In genomic region chr5:142402752-142403318, GRCh38 we compare ENCODE assay signal across 20 cellular contexts.
A peak's percentile ranks its signal among the peaks of the same experiment; 100 is the strongest.
DNase-seq lines count a peak whose midpoint lies in the region; ATAC-seq and TF ChIP-seq lines count a peak whose summit lies in the region.
"Had no signal": no experiment of that assay in that cellular context is flagged by ENCODE, and none has a peak within 500 bp of the region (broad histone marks: within the 10 kb centered on the region; RNA-seq: fewer than 3 reads in every experiment).

No MANE protein-coding gene starts in this region.

- no peaks in the 10 kb centered on the region for H3K27me3 Mint-ChIP-seq in Calu3 (ENCODE audit: unreplicated experiment)
- H3K27me3 Mint-ChIP-seq in activated T-helper 1 cell treated with anti-CD3 and anti-CD28 coated beads, Interleukin-12 subunit alpha, Interleukin-12 subunit beta, Interleukin-2, Interleukin-4 antibody, amounts not matched to agents 30 ng/mL and 10 ng/mL and 1 ng/mL, durations not matched to agents 14 hours and 24 hours and 36 hours (ENCODE audit: insufficient read depth): peaks cover 5% of the 10 kb centered on the region
- H3K27me3 Mint-ChIP-seq in mesothelial cell of epicardium (ENCODE audit: low read depth): no peaks in the 10 kb centered on the region
- H3K27me3 Mint-ChIP-seq in immature natural killer cell (ENCODE audit: low read depth in 3 of 3): peaks cover 0 to 3% (median 2%) of the 10 kb centered on the region in 3 donors

- TF ChIP-seq CTCF in 22Rv1 (IDR thresholded peaks at IDR 0.05) (no peak), Calu3 (IDR thresholded peaks at IDR 0.05; ENCODE audit: unreplicated experiment) (no peak), mesothelial cell of epicardium (IDR thresholded peaks at IDR 0.05; ENCODE audit: unreplicated experiment) (no peak), upper lobe of right lung (IDR thresholded peaks at IDR 0.05) (no peak), esophagus squamous epithelium (IDR thresholded peaks at IDR 0.05) (no peak)

- CTCF ChIA-PET in Calu3 (lab: Charles Lee): no interaction called here

- DNase-seq in Calu3 (no peak), mesothelial cell of epicardium (ENCODE audit: low spot score in 2 of 2, unreplicated experiment in 2 of 2) (no peak), upper lobe of right lung (no peak), immature natural killer cell (no peak), esophagus squamous epithelium (lab: John Stamatoyannopoulos, UW) (no peak)
- DNase-seq in activated T-helper 1 cell treated with anti-CD3 and anti-CD28 coated beads, Interleukin-12 subunit alpha, Interleukin-12 subunit beta, Interleukin-2, Interleukin-4 antibody, amounts not matched to agents 30 ng/mL and 10 ng/mL and 1 ng/mL, durations not matched to agents 14 hours and 24 hours and 36 hours (ENCODE audit: low spot score): no peak
- DNase-seq: C1 segment of cervical spinal cord; CD8-positive, alpha-beta T cell; DMS 273 treated with DMSO at 0.1 percent for 48 hours; EL; GF-D8; NCI-H1694; NCI-H446 treated with DMSO at 0.1 percent for 48 hours; Peyer's patch; SHP77 treated with DMSO at 0.1 percent for 48 hours had no signal

- no peaks in the 10 kb centered on the region for H3K9me3 Mint-ChIP-seq in Calu3 (ENCODE audit: low read depth, unreplicated experiment)
- no peaks in the 10 kb centered on the region for H3K9me3 Mint-ChIP-seq in activated T-helper 1 cell treated with anti-CD3 and anti-CD28 coated beads, Interleukin-12 subunit alpha, Interleukin-12 subunit beta, Interleukin-2, Interleukin-4 antibody, amounts not matched to agents 30 ng/mL and 10 ng/mL and 1 ng/mL, durations not matched to agents 14 hours and 24 hours and 36 hours
- no peaks in the 10 kb centered on the region for H3K9me3 Mint-ChIP-seq in mesothelial cell of epicardium
- peaks cover 0 to 2% (median 0%) of the 10 kb centered on the region in 6 donors for H3K9me3 Mint-ChIP-seq in immature natural killer cell
- H3K9me3 Mint-ChIP-seq: CD8-positive, alpha-beta T cell had no signal

- H3K27me3 ChIP-seq in upper lobe of right lung (no peaks in the 10 kb centered on the region), esophagus squamous epithelium (no peaks in the 10 kb centered on the region)
- H3K27me3 ChIP-seq: Peyer's patch had no signal

- intact Hi-C loops in Calu3 (cut with micrococcal nuclease; ENCODE audit: unreplicated experiment): loop anchor here (2.0 kb wide), 1 partner anchor 146 kb away; no protein-coding TSS in a partner anchor
- intact Hi-C loops in activated T-helper 1 cell treated with anti-CD3 and anti-CD28 coated beads, Interleukin-12 subunit alpha, Interleukin-12 subunit beta, Interleukin-2, Interleukin-4 antibody, amounts not matched to agents 30 ng/mL and 10 ng/mL and 1 ng/mL, durations not matched to agents 14 hours and 24 hours and 36 hours (cut with micrococcal nuclease): no loop called here
- intact Hi-C loops in upper lobe of right lung (cut with DNase I): no loop called here
- intact Hi-C loops in esophagus squamous epithelium (cut with DNase I): no loop called here

- no peak overlapping the region for H3K4me3 ChIP-seq in upper lobe of right lung
- H3K4me3 ChIP-seq in esophagus squamous epithelium: no peak overlapping the region
- H3K4me3 ChIP-seq: Peyer's patch had no signal

- H3K36me3 ChIP-seq in upper lobe of right lung: no peaks in the 10 kb centered on the region
- no peaks in the 10 kb centered on the region for H3K36me3 ChIP-seq in esophagus squamous epithelium
- H3K36me3 ChIP-seq: Peyer's patch had no signal

- TF ChIP-seq POLR2A in esophagus squamous epithelium (IDR thresholded peaks at IDR 0.05): no peak

- no TSS peak for BruUV-seq in Calu3 (replicated peaks; lab: Mats Ljungman, UMichigan)

- peaks cover 8% of the 10 kb centered on the region for H3K36me3 Mint-ChIP-seq in Calu3 (ENCODE audit: insufficient read depth, unreplicated experiment)
- H3K36me3 Mint-ChIP-seq in activated T-helper 1 cell treated with anti-CD3 and anti-CD28 coated beads, Interleukin-12 subunit alpha, Interleukin-12 subunit beta, Interleukin-2, Interleukin-4 antibody, amounts not matched to agents 30 ng/mL and 10 ng/mL and 1 ng/mL, durations not matched to agents 14 hours and 24 hours and 36 hours (ENCODE audit: low read depth): no peaks in the 10 kb centered on the region
- no peaks in the 10 kb centered on the region for H3K36me3 Mint-ChIP-seq in mesothelial cell of epicardium
- H3K36me3 Mint-ChIP-seq in immature natural killer cell: peaks cover 0 to under 1% (median 0%) of the 10 kb centered on the region in 3 donors
- H3K36me3 Mint-ChIP-seq: CD8-positive, alpha-beta T cell had no signal

- H3K4me3 Mint-ChIP-seq in Calu3 (ENCODE audit: low read depth, unreplicated experiment) (no peak overlapping the region), mesothelial cell of epicardium (no peak overlapping the region), immature natural killer cell (no peak overlapping the region)
- no peak overlapping the region for H3K4me3 Mint-ChIP-seq in activated T-helper 1 cell treated with anti-CD3 and anti-CD28 coated beads, Interleukin-12 subunit alpha, Interleukin-12 subunit beta, Interleukin-2, Interleukin-4 antibody, amounts not matched to agents 30 ng/mL and 10 ng/mL and 1 ng/mL, durations not matched to agents 14 hours and 24 hours and 36 hours
- H3K4me3 Mint-ChIP-seq: CD8-positive, alpha-beta T cell; IgD-negative memory B cell had no signal

- peak overlapping the region; percentile 62 for H3K27ac Mint-ChIP-seq in Calu3 (ENCODE audit: unreplicated experiment)
- peak overlapping the region; percentile 1 for H3K27ac Mint-ChIP-seq in activated T-helper 1 cell treated with anti-CD3 and anti-CD28 coated beads, Interleukin-12 subunit alpha, Interleukin-12 subunit beta, Interleukin-2, Interleukin-4 antibody, amounts not matched to agents 30 ng/mL and 10 ng/mL and 1 ng/mL, durations not matched to agents 14 hours and 24 hours and 36 hours
- H3K27ac Mint-ChIP-seq in mesothelial cell of epicardium: peak overlapping the region; percentile 43
- H3K27ac Mint-ChIP-seq in immature natural killer cell: no peak overlapping the region
- H3K27ac Mint-ChIP-seq: CD8-positive, alpha-beta T cell; IgD-negative memory B cell had no signal

- ATAC-seq in upper lobe of right lung (no peak), GM18511 (IDR thresholded peaks at IDR 0.05; ENCODE audit: unreplicated experiment) (no peak)
- ATAC-seq: CD8-positive, alpha-beta T cell had no signal

- WGBS in esophagus squamous epithelium, 2 donors: 85 to 95% methylated on average over 3 of the region's 3 CpGs

- H3K9me3 ChIP-seq in upper lobe of right lung: no peaks in the 10 kb centered on the region
- H3K9me3 ChIP-seq in esophagus squamous epithelium: no peaks in the 10 kb centered on the region
- H3K9me3 ChIP-seq: Caco-2, Peyer's patch had no signal

- H3K4me1 ChIP-seq in upper lobe of right lung (no peaks in the 10 kb centered on the region), esophagus squamous epithelium (peaks cover 3 to 27% (median 8%) of the 10 kb centered on the region in 3 donors)
- H3K4me1 ChIP-seq: Peyer's patch had no signal

- 0 out of 2 replicates have a peak overlapping the region, but pooled peaks have one; percentile 13 for H3K27ac ChIP-seq in 22Rv1
- H3K27ac ChIP-seq in upper lobe of right lung: no peak overlapping the region
- H3K27ac ChIP-seq in esophagus squamous epithelium: peak overlapping the region in 2 of 4 donors; percentile 66 to 70
- H3K27ac ChIP-seq: HL-60, Peyer's patch had no signal

- H3K4me1 Mint-ChIP-seq in Calu3 (ENCODE audit: low read depth, unreplicated experiment) (peaks cover 24% of the 10 kb centered on the region), mesothelial cell of epicardium (peaks cover 33% of the 10 kb centered on the region), immature natural killer cell (peaks cover 11 to 20% of the 10 kb centered on the region in 2 donors)
- no peaks in the 10 kb centered on the region for H3K4me1 Mint-ChIP-seq in activated T-helper 1 cell treated with anti-CD3 and anti-CD28 coated beads, Interleukin-12 subunit alpha, Interleukin-12 subunit beta, Interleukin-2, Interleukin-4 antibody, amounts not matched to agents 30 ng/mL and 10 ng/mL and 1 ng/mL, durations not matched to agents 14 hours and 24 hours and 36 hours (ENCODE audit: low read depth)

Comparison
In these comparisons a context has a peak if more than half of its experiments do, and no peak if none do; other contexts are left out.
1. H3K27ac Mint-ChIP-seq: peak in Calu3 (single experiment), activated T-helper 1 cell treated with anti-CD3 and anti-CD28 coated beads, Interleukin-12 subunit alpha, Interleukin-12 subunit beta, Interleukin-2, Interleukin-4 antibody, amounts not matched to agents 30 ng/mL and 10 ng/mL and 1 ng/mL, durations not matched to agents 14 hours and 24 hours and 36 hours (single experiment) and mesothelial cell of epicardium (single experiment); none in immature natural killer cell (0 of 6).